In the genomic region with DNA sequence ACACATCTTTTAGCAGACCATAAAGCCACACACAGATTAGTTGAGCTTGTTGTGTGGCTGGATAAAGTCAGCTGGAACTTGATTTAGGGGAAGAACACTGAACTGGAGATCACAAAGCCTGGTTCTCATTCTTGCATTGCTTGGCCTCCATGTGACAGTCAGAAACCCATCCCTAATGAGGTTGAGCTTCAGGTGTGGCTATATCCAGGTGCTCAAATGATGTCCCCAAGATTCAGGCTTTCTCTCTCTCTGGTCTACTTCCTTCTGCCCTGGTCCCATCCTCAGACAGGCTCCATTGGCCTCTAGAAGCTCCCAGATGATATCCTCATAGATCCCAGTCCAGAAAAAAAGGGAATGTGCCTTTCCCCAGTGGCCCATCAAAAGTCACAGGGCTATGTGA, we compare ENCODE assay signal across 31 cellular contexts.
"Had no signal": no experiment of that assay in that cellular context is flagged by ENCODE, and none has a peak within 500 bp of the region (broad histone marks: within the 10 kb centered on the region; RNA-seq: fewer than 3 reads in every experiment).

No MANE protein-coding gene starts in this region.

- H3K4me2 ChIP-seq: smooth muscle cell had no signal

- DNase-seq: naive thymus-derived CD8-positive, alpha-beta T cell; nephron progenitor cell; nucleus accumbens; pancreas; retina; right cardiac atrium; spleen; stimulated activated CD4-positive, alpha-beta T cell treated with anti-CD3 and anti-CD28 coated beads, Interleukin-12 subunit alpha, Interleukin-12 subunit beta, amount 100 ng/mL, for 4 hours; stimulated activated CD4-positive, alpha-beta T cell treated with anti-CD3 and anti-CD28 coated beads, Interleukin-1b, Interleukin-23, amount 100 ng/mL, for 48 hours; stimulated activated CD4-positive, alpha-beta T cell treated with anti-CD3 and anti-CD28 coated beads, Interleukin-4, amount 100 ng/mL, for 1 hour; stimulated activated CD4-positive, alpha-beta T cell treated with anti-CD3 and anti-CD28 coated beads, Interleukin-4, amount 100 ng/mL, for 4 hours; stimulated activated CD8-positive, alpha-beta memory T cell treated with anti-CD3 and anti-CD28 coated beads, Interleukin-4, amount 100 ng/mL, for 48 hours; stimulated activated naive CD4-positive, alpha-beta T cell; stimulated activated naive CD8-positive, alpha-beta T cell treated with anti-CD3 and anti-CD28 coated beads, Interleukin-15, amount 100 ng/mL, for 72 hours; stimulated activated naive CD8-positive, alpha-beta T cell treated with anti-CD3 and anti-CD28 coated beads, Interleukin-15, Interleukin-2, amounts not matched to agents 100 U/mL and 50 U/mL, for 24 hours; substantia nigra; testis; tibial artery; transverse colon; upper lobe of right lung; uterus had no signal

- H3K9me3 ChIP-seq: neutrophil, pancreas, prostate gland, spleen, suprapubic skin, testis, tibial artery, transverse colon, upper lobe of right lung, uterus had no signal

- H3K27me3 ChIP-seq: pancreas, spleen, suprapubic skin, testis, tibial artery, transverse colon, upper lobe of right lung, uterus had no signal

- H3K27me3 Mint-ChIP-seq: stimulated activated naive CD8-positive, alpha-beta T cell treated with anti-CD3 and anti-CD28 coated beads, Interleukin-15, amount 100 ng/mL, for 72 hours had no signal

- H3K9me3 Mint-ChIP-seq: naive thymus-derived CD8-positive, alpha-beta T cell; natural killer cell treated with Interleukin-12 subunit alpha and Interleukin-12 subunit beta and Interleukin-15 and Interleukin-18, amount 100 ng/mL, for 72 hours; nephron progenitor cell; neural crest cell; stimulated activated memory B cell treated with anti-CD40 and anti-IgM and Interleukin-4, amounts not matched to agents 10 μg/mL and 1 μg/mL and 100 μg/mL, for 72 hours; stimulated activated naive CD8-positive, alpha-beta T cell treated with anti-CD3 and anti-CD28 coated beads, Interleukin-15, amount 100 ng/mL, for 72 hours; type B pancreatic cell had no signal

- H3K27ac ChIP-seq: neutrophil, pancreas, prostate gland, skin epidermis, spleen, suprapubic skin, testis, tibial artery, transverse colon, upper lobe of right lung, uterus had no signal

- ATAC-seq: naive thymus-derived CD8-positive, alpha-beta T cell; natural killer cell treated with Interleukin-12 subunit alpha and Interleukin-12 subunit beta and Interleukin-15 and Interleukin-18, amount 100 ng/mL, for 72 hours; pancreas; right cardiac atrium; sciatic nerve; stimulated activated memory B cell treated with anti-CD40 and anti-IgM and Interleukin-4, amounts not matched to agents 10 μg/mL and 1 μg/mL and 100 μg/mL, for 72 hours; stimulated activated naive CD8-positive, alpha-beta T cell treated with anti-CD3 and anti-CD28 coated beads, Interleukin-15, amount 100 ng/mL, for 72 hours; stimulated activated naive CD8-positive, alpha-beta T cell treated with anti-CD3 and anti-CD28 coated beads, Interleukin-15, Interleukin-2, amounts not matched to agents 100 U/mL and 50 U/mL, for 24 hours; upper lobe of right lung had no signal

- H3K4me1 ChIP-seq: pancreas, prostate gland, spleen, suprapubic skin, testis, transverse colon, upper lobe of right lung, uterus had no signal

- H3K36me3 ChIP-seq: neutrophil, pancreas, prostate gland, spleen, suprapubic skin, tibial artery, transverse colon, upper lobe of right lung, uterus had no signal

- FAIRE-seq: pancreas had no signal

- H3K4me3 ChIP-seq: pancreas, prostate gland, skin epidermis, smooth muscle cell, spleen, suprapubic skin, testis, tibial artery, transverse colon, upper lobe of right lung, uterus had no signal

- H3K36me3 Mint-ChIP-seq: naive thymus-derived CD8-positive, alpha-beta T cell; natural killer cell treated with Interleukin-12 subunit alpha and Interleukin-12 subunit beta and Interleukin-15 and Interleukin-18, amount 100 ng/mL, for 72 hours; stimulated activated memory B cell treated with anti-CD40 and anti-IgM and Interleukin-4, amounts not matched to agents 10 μg/mL and 1 μg/mL and 100 μg/mL, for 72 hours; type B pancreatic cell had no signal

- H3K27ac Mint-ChIP-seq: naive thymus-derived CD8-positive, alpha-beta T cell; natural killer cell treated with Interleukin-12 subunit alpha and Interleukin-12 subunit beta and Interleukin-15 and Interleukin-18, amount 100 ng/mL, for 72 hours; nephron progenitor cell; stimulated activated memory B cell treated with anti-CD40 and anti-IgM and Interleukin-4, amounts not matched to agents 10 μg/mL and 1 μg/mL and 100 μg/mL, for 72 hours; stimulated activated naive CD8-positive, alpha-beta T cell treated with anti-CD3 and anti-CD28 coated beads, Interleukin-15, amount 100 ng/mL, for 72 hours; type B pancreatic cell had no signal

- H3K4me1 Mint-ChIP-seq: stimulated activated memory B cell treated with anti-CD40 and anti-IgM and Interleukin-4, amounts not matched to agents 10 μg/mL and 1 μg/mL and 100 μg/mL, for 72 hours; stimulated activated naive CD8-positive, alpha-beta T cell treated with anti-CD3 and anti-CD28 coated beads, Interleukin-15, amount 100 ng/mL, for 72 hours had no signal

- H3K4me3 Mint-ChIP-seq: naive thymus-derived CD8-positive, alpha-beta T cell; natural killer cell treated with Interleukin-12 subunit alpha and Interleukin-12 subunit beta and Interleukin-15 and Interleukin-18, amount 100 ng/mL, for 72 hours; nephron progenitor cell; neural crest cell; stimulated activated memory B cell treated with anti-CD40 and anti-IgM and Interleukin-4, amounts not matched to agents 10 μg/mL and 1 μg/mL and 100 μg/mL, for 72 hours; stimulated activated naive CD8-positive, alpha-beta T cell treated with anti-CD3 and anti-CD28 coated beads, Interleukin-15, amount 100 ng/mL, for 72 hours; type B pancreatic cell had no signal
